8 cellular contexts compared by ENCODE assay signal in the genomic region with DNA sequence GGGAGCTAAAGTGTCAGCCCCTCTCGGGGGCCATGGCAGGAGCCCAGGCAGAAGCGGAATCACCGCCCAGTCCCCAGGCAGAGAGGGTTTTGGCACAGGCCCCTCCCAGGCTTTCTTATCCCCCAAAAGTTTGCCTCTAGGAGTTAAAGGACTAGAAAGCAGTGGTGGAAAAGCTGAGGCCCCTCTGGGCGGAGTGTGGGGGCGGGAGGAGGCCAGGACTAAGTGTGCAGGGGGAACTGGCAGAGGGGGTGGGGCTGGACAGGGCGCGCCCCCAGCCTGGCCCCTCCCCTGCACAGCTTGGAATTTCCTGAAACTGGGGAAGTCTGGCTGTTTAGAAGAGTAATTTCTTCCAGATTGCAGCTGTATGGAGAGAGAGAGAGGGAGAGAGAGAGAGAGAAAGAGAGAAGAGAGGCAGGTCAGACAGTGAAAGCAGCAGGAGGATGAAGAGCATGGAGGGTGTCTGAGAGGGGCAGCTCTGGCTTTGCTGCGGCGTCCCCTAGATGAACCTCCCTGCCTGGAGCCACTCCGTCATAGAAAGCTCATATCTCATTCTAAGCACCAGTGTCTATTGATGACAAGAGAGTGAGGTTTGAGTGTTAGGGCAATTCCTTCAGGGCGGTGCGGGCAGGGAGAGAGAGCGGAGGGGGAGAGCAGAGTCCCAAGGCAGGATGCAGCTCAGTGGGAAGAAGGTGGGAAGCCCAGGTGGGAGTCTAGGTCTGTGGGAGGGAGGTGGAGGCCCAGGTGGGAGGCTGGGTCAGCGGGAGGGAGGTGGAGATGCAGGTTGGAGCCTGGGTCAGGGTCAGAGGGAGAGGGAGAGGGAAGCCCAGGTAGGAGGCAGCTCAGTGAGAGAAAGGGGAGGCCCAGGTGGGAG. TPM values are rescaled to one million over a fixed set of nuclear protein-coding genes. Genes with fewer than 3 reads are reported as not detected.
DNase-seq lines count a peak whose midpoint lies in the region; ATAC-seq and TF ChIP-seq lines count a peak whose summit lies in the region.

A gene with protein sequence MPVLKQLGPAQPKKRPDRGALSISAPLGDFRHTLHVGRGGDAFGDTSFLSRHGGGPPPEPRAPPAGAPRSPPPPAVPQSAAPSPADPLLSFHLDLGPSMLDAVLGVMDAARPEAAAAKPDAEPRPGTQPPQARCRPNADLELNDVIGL (minus strand): TSS at position 226 of the 871 bp plus-strand sequence. CDS start 7,749 bp downstream, outside the sequence.

- H3K4me3 ChIP-seq in liver (ENCODE audit: low read depth in 1 of 3, low read length in 3 of 3) = peak within 1 kb of the TSS in 1 of 3 donors; percentile 35
- peak within 1 kb of the TSS; percentile 42 to 43 for H3K4me3 ChIP-seq in testis

- peaks cover 22% of the 10 kb centered on the region for H3K4me1 Mint-ChIP-seq in activated T-cell treated with anti-CD3 and anti-CD28 coated beads, Interleukin-2, amount 50 U/mL, for 72 hours (ENCODE audit: low read depth)
- peaks cover 12% of the 10 kb centered on the region for H3K4me1 Mint-ChIP-seq in activated T-cell treated with anti-CD3 and anti-CD28 coated beads, Interleukin-2, amount 50 U/mL, for 24 hours (ENCODE audit: low read depth)

- peaks cover 0 to 7% (median 2%) of the 10 kb centered on the region in 4 donors for H3K27me3 ChIP-seq in liver (ENCODE audit: control insufficient read depth in 4 of 4, insufficient read depth in 4 of 4, low read length in 3 of 4)
- H3K27me3 ChIP-seq in testis = no peaks in the 10 kb centered on the region

- no peak for TF ChIP-seq RAD21 in liver (IDR thresholded peaks at IDR 0.05)

- no peak for TF ChIP-seq CTCF in liver (IDR thresholded peaks at IDR 0.05; ENCODE audit: low read depth, low read length, missing input control)
- no peak for TF ChIP-seq CTCF in testis (IDR thresholded peaks at IDR 0.05)

- intact Hi-C loops in testis (cut with DNase I; ENCODE audit: low total_unique reads) = no loop called here

- peak in 1 of 2 donors; percentile 15 for ATAC-seq in activated T-cell treated with anti-CD3 and anti-CD28 coated beads, Interleukin-2, amount 50 U/mL, for 72 hours (replicated peaks in 1 of 2)
- ATAC-seq in HG02759 (IDR thresholded peaks at IDR 0.05; ENCODE audit: unreplicated experiment) = no peak
- ATAC-seq in HG02884 (IDR thresholded peaks at IDR 0.05; ENCODE audit: unreplicated experiment) = no peak

- TF ChIP-seq POLR2A in testis (IDR thresholded peaks at IDR 0.05) = no peak

- H3K9me3 Mint-ChIP-seq in activated T-cell treated with anti-CD3 and anti-CD28 coated beads, Interleukin-2, amount 50 U/mL, for 72 hours = no peaks in the 10 kb centered on the region
- no peaks in the 10 kb centered on the region for H3K9me3 Mint-ChIP-seq in activated T-cell treated with anti-CD3 and anti-CD28 coated beads, Interleukin-2, amount 50 U/mL, for 24 hours

- H3K27ac ChIP-seq in liver (ENCODE audit: low read depth in 1 of 2, low read length in 2 of 2) = peak within 1 kb of the TSS; percentile 32 to 35
- H3K27ac ChIP-seq in testis = peak within 1 kb of the TSS; percentile 50 to 73

- H3K36me3 ChIP-seq in liver (ENCODE audit: control insufficient read depth in 4 of 4, insufficient read depth in 3 of 4, low read depth in 1 of 4, low read length in 3 of 4) (no peaks in the 10 kb centered on the region), testis (ENCODE audit: low read depth, missing control alignments) (no peaks in the 10 kb centered on the region)

- no peak for DNase-seq in activated T-cell treated with anti-CD3 and anti-CD28 coated beads, Interleukin-2, amount 50 U/mL, for 72 hours
- no peak for DNase-seq in activated T-cell treated with anti-CD3 and anti-CD28 coated beads, Interleukin-2, amount 50 U/mL, for 24 hours
- DNase-seq in dedifferentiated amniotic fluid mesenchymal stem cell (ENCODE audit: extremely low spot score) (peak; percentile 87), testis (peak; percentile 73), NCI-H1417 (lab: John Stamatoyannopoulos, UW) (no peak)

- peak within 1 kb of the TSS in 1 of 2 donors; percentile 13 for H3K9ac ChIP-seq in liver (ENCODE audit: low read depth in 1 of 2, low read length in 2 of 2)

- no peaks in the 10 kb centered on the region for H3K36me3 Mint-ChIP-seq in activated T-cell treated with anti-CD3 and anti-CD28 coated beads, Interleukin-2, amount 50 U/mL, for 72 hours (ENCODE audit: insufficient read depth in 2 of 2)
- H3K36me3 Mint-ChIP-seq in activated T-cell treated with anti-CD3 and anti-CD28 coated beads, Interleukin-2, amount 50 U/mL, for 24 hours (ENCODE audit: low read depth) = no peaks in the 10 kb centered on the region

- H3K9me3 ChIP-seq in liver (ENCODE audit: control insufficient read depth in 4 of 4, low read length in 3 of 4) (no peaks in the 10 kb centered on the region), testis (no peaks in the 10 kb centered on the region)

- H3K27me3 Mint-ChIP-seq in activated T-cell treated with anti-CD3 and anti-CD28 coated beads, Interleukin-2, amount 50 U/mL, for 72 hours (ENCODE audit: low read depth) = peaks cover 56% of the 10 kb centered on the region
- H3K27me3 Mint-ChIP-seq in activated T-cell treated with anti-CD3 and anti-CD28 coated beads, Interleukin-2, amount 50 U/mL, for 24 hours = peaks cover 54% of the 10 kb centered on the region

- WGBS in liver = 21% methylated on average over 14 of the region's 14 CpGs
- 3 to 13% methylated on average over 12 to 14 of the region's 14 CpGs for WGBS in testis, 2 donors

- H3K4me3 Mint-ChIP-seq in activated T-cell treated with anti-CD3 and anti-CD28 coated beads, Interleukin-2, amount 50 U/mL, for 72 hours = peak within 1 kb of the TSS; percentile 1 to 2
- no peak within 1 kb of the TSS for H3K4me3 Mint-ChIP-seq in activated T-cell treated with anti-CD3 and anti-CD28 coated beads, Interleukin-2, amount 50 U/mL, for 24 hours

- peaks cover 0 to 4% (median 1%) of the 10 kb centered on the region in 4 donors for H3K4me1 ChIP-seq in liver (ENCODE audit: control insufficient read depth in 4 of 4, insufficient read depth in 4 of 4, low read length in 3 of 4)
- H3K4me1 ChIP-seq in testis = peaks cover 9% of the 10 kb centered on the region

- H3K27ac Mint-ChIP-seq in activated T-cell treated with anti-CD3 and anti-CD28 coated beads, Interleukin-2, amount 50 U/mL, for 72 hours = no peak within 1 kb of the TSS
- no peak within 1 kb of the TSS for H3K27ac Mint-ChIP-seq in activated T-cell treated with anti-CD3 and anti-CD28 coated beads, Interleukin-2, amount 50 U/mL, for 24 hours

TF ChIP-seq in liver, 16 proteins besides CTCF, POLR2A, EP300 and RAD21 (continues in another document):
- no peak for TF ChIP-seq EGR1 (IDR thresholded peaks at IDR 0.05; ENCODE audit: low read depth in 2 of 2)
- no peak for TF ChIP-seq ATF3 (IDR thresholded peaks at IDR 0.05)
- no peak for TF ChIP-seq FOXA2 (IDR thresholded peaks at IDR 0.05)
- no peak for TF ChIP-seq NR2F2 (IDR thresholded peaks at IDR 0.05)
- no peak for TF ChIP-seq FOXA1 (IDR thresholded peaks at IDR 0.05)
- no peak for TF ChIP-seq MAX (IDR thresholded peaks at IDR 0.05)
- peak; percentile 41 for TF ChIP-seq SP1 (IDR thresholded peaks at IDR 0.05)
- TF ChIP-seq ZBTB33 (IDR thresholded peaks at IDR 0.05) = no peak
- no peak for TF ChIP-seq HNF4A (conservative IDR thresholded peaks at IDR 0.05)
- TF ChIP-seq RXRA (IDR thresholded peaks at IDR 0.05) = peak in 1 of 2 donors; percentile 22

RNA-seq across cellular contexts. Expression of the gene that starts here (rescaled TPM):
- total RNA-seq in activated T-cell treated with anti-CD3 and anti-CD28 coated beads, Interleukin-2, amount 50 U/mL, for 72 hours = under 1 TPM in 1 of 2 donors, not detected in 1; 0.30 TPM
- total RNA-seq in liver (under 1 TPM; 0.28 to 0.84 TPM), testis (10 to 100 TPM; 10.2 to 11.9 TPM)
- polyA plus RNA-seq in liver (1 to 10 TPM in 1 of 2 donors, not detected in 1; 2.2 TPM), testis (ENCODE audit: insufficient read depth, low read depth, low replicate concordance) (7.8 TPM)

Comparison
In these comparisons a context has a peak if more than half of its experiments do, and no peak if none do; other contexts are left out.
1. RNA of the gene that starts here (total RNA-seq): 10.2 to 11.9 TPM in testis; 0.28 to 0.84 TPM in liver and 0.30 TPM in activated T-cell treated with anti-CD3 and anti-CD28 coated beads, Interleukin-2, amount 50 U/mL, for 72 hours; every median in the first group is over 4 times any median in the second.
2. DNase-seq: peak in dedifferentiated amniotic fluid mesenchymal stem cell (single experiment) and testis (single experiment); none in activated T-cell treated with anti-CD3 and anti-CD28 coated beads, Interleukin-2, amount 50 U/mL, for 72 hours (0 of 2), activated T-cell treated with anti-CD3 and anti-CD28 coated beads, Interleukin-2, amount 50 U/mL, for 24 hours (single experiment) and NCI-H1417 (0 of 3).